ENCODE assay signal across 21 cellular contexts in the genomic region with DNA sequence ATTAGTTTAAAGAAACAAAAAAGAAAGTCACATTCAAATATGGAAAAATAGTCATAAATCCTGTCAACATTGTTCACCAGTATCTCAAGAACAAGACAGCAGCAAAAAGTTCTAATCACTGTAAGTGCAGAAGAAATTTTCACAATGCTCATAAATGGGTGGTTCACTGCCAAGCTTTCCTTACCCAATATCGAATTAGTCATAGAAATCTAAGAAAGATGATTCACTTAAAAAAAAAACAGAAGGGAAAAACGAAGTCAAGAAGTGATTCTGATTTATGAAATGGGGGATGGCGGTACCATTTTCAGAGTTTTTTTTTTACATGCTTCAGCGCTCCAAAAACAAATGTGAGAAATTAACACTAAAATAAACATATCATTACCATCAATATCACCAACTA.
DNase-seq lines count a peak whose midpoint lies in the region; ATAC-seq and TF ChIP-seq lines count a peak whose summit lies in the region.
"Had no signal": no experiment of that assay in that cellular context is flagged by ENCODE, and none has a peak within 500 bp of the region (broad histone marks: within the 10 kb centered on the region; RNA-seq: fewer than 3 reads in every experiment).

No MANE protein-coding gene starts in this region.

- no peak overlapping the region for H4K8ac ChIP-seq in H9 (replicated peaks; ENCODE audit: insufficient read length, low read depth, low read length)

- H4K5ac ChIP-seq in H9 (ENCODE audit: insufficient read length, low read depth, low read length), result no peak overlapping the region

- no peak overlapping the region for H3K14ac ChIP-seq in H9 (ENCODE audit: insufficient read depth, low read length)

- DNase-seq in Daoy (ENCODE audit: low read depth) (peak; percentile 12), PC-3 (peak; percentile 81), epithelial cell of esophagus (ENCODE audit: low read depth) (peak; percentile 72), non-pigmented ciliary epithelial cell (ENCODE audit: low read depth) (peak; percentile 34), NCI-H1694 (lab: John Stamatoyannopoulos, UW) (no peak), H9 (no peak), upper lobe of right lung (no peak), natural killer cell (no peak)
- DNase-seq: activated CD4-positive, alpha-beta T cell treated with anti-CD3 and anti-CD28 coated beads, Interleukin-2, amount 50 U/mL, for 48 hours; GOT3; Karpas-422; left ventricle myocardium superior; naive thymus-derived CD8-positive, alpha-beta T cell; NCI-H2029 treated with DMSO at 0.1 percent for 48 hours; right lobe of liver; SHP77 treated with DMSO at 0.1 percent for 48 hours; stimulated activated naive B cell treated with anti-CD40 and anti-IgM and Interleukin-4, amounts not matched to agents 10 μg/mL and 1 μg/mL and 100 μg/mL, for 72 hours; T-helper 9 cell had no signal

- H2BK12ac ChIP-seq in H9 (ENCODE audit: insufficient read length, low read depth, low read length), result no peak overlapping the region

- H3T11ph ChIP-seq in H9 (ENCODE audit: low read length), result no peak overlapping the region

- no peaks in the 10 kb centered on the region for H3K27me3 Mint-ChIP-seq in H9 (ENCODE audit: low read depth)
- no peaks in the 10 kb centered on the region for H3K27me3 Mint-ChIP-seq in natural killer cell (ENCODE audit: low read depth in 2 of 2)
- H3K27me3 Mint-ChIP-seq: naive thymus-derived CD8-positive, alpha-beta T cell; stimulated activated naive B cell treated with anti-CD40 and anti-IgM and Interleukin-4, amounts not matched to agents 10 μg/mL and 1 μg/mL and 100 μg/mL, for 72 hours had no signal

- H3K27ac Mint-ChIP-seq in H9 (no peak overlapping the region), natural killer cell (no peak overlapping the region)
- H3K27ac Mint-ChIP-seq: naive thymus-derived CD8-positive, alpha-beta T cell; stimulated activated naive B cell treated with anti-CD40 and anti-IgM and Interleukin-4, amounts not matched to agents 10 μg/mL and 1 μg/mL and 100 μg/mL, for 72 hours had no signal

- H3K9me3 ChIP-seq in PC-3 (ENCODE audit: low read length) (no peaks in the 10 kb centered on the region), H9 (ENCODE audit: control insufficient read depth, low read depth, low read length) (no peaks in the 10 kb centered on the region), upper lobe of right lung (peaks cover 6% of the 10 kb centered on the region)
- H3K9me3 ChIP-seq: right lobe of liver had no signal

- TF ChIP-seq CTCF in PC-3 (conservative IDR thresholded peaks at IDR 0.05; ENCODE audit: low read depth, low read length) (no peak), epithelial cell of esophagus (IDR thresholded peaks at IDR 0.05; ENCODE audit: insufficient read depth, low read depth, low read length, missing control alignments) (no peak), H9 (conservative IDR thresholded peaks at IDR 0.05) (no peak), upper lobe of right lung (IDR thresholded peaks at IDR 0.05) (no peak), natural killer cell (IDR thresholded peaks at IDR 0.05) (no peak)

- no peak overlapping the region for H2BK20ac ChIP-seq in H9 (ENCODE audit: low read depth, low read length, poor library complexity, severe bottlenecking)

- no peaks in the 10 kb centered on the region for H3F3A ChIP-seq in PC-3 (ENCODE audit: low read length, unreplicated experiment)

- CTCF ChIA-PET in PC-3 (lab: Charles Lee), result no interaction called here

- no TSS peak for BruUV-seq in PC-3 (replicated peaks; lab: Mats Ljungman, UMichigan)

- H3K4me1 Mint-ChIP-seq in H9, result no peaks in the 10 kb centered on the region
- no peaks in the 10 kb centered on the region for H3K4me1 Mint-ChIP-seq in natural killer cell
- H3K4me1 Mint-ChIP-seq: stimulated activated naive B cell treated with anti-CD40 and anti-IgM and Interleukin-4, amounts not matched to agents 10 μg/mL and 1 μg/mL and 100 μg/mL, for 72 hours had no signal

- H2AK5ac ChIP-seq in H9 (ENCODE audit: insufficient read length, low read length), result no peak overlapping the region

- ATAC-seq in PC-3 (peak; percentile 42; the same call in 1 of the 2 replicates), upper lobe of right lung (no peak), natural killer cell (no peak)
- ATAC-seq: left ventricle myocardium superior; naive thymus-derived CD8-positive, alpha-beta T cell; right lobe of liver; stimulated activated naive B cell treated with anti-CD40 and anti-IgM and Interleukin-4, amounts not matched to agents 10 μg/mL and 1 μg/mL and 100 μg/mL, for 72 hours had no signal

- no peak overlapping the region for H3K18ac ChIP-seq in H9 (ENCODE audit: insufficient read length, low read depth, low read length)

- no peaks in the 10 kb centered on the region for H3K27me3 ChIP-seq in PC-3 (ENCODE audit: low read length)
- H3K27me3 ChIP-seq in H9 (ENCODE audit: insufficient read depth, low read length), result no peaks in the 10 kb centered on the region
- H3K27me3 ChIP-seq in upper lobe of right lung, result no peaks in the 10 kb centered on the region
- H3K27me3 ChIP-seq: ascending aorta, hepatocyte, right lobe of liver, vagina had no signal

- no peaks in the 10 kb centered on the region for H3K9me2 ChIP-seq in PC-3 (replicated peaks; ENCODE audit: low read length)

- H3K23me2 ChIP-seq in H9 (ENCODE audit: insufficient read length, low read depth, low read length, poor library complexity, severe bottlenecking), result no peaks in the 10 kb centered on the region

- H3K79me1 ChIP-seq in H9 (ENCODE audit: insufficient read depth, low read depth, low read length, poor library complexity, severe bottlenecking), result no peaks in the 10 kb centered on the region

- no peak overlapping the region for H4K91ac ChIP-seq in H9 (ENCODE audit: insufficient read length, low read depth, low read length)

- POLR2A ChIA-PET in PC-3 (lab: Charles Lee; ENCODE audit: unreplicated experiment), result no interaction called here

- no peak overlapping the region for H3K4me3 ChIP-seq in PC-3 (ENCODE audit: low read length)
- no peak overlapping the region for H3K4me3 ChIP-seq in epithelial cell of esophagus (ENCODE audit: low read length)
- H3K4me3 ChIP-seq in upper lobe of right lung, result no peak overlapping the region
- H3K4me3 ChIP-seq: ascending aorta, hepatocyte, right lobe of liver, vagina had no signal

- peaks cover 16% of the 10 kb centered on the region for H3K4me1 ChIP-seq in PC-3 (ENCODE audit: insufficient read depth, low read length)
- H3K4me1 ChIP-seq in H9 (ENCODE audit: insufficient read depth, low read length), result no peaks in the 10 kb centered on the region
- no peaks in the 10 kb centered on the region for H3K4me1 ChIP-seq in upper lobe of right lung
- H3K4me1 ChIP-seq: ascending aorta, right lobe of liver, vagina had no signal

- H3K36me3 Mint-ChIP-seq in H9 (ENCODE audit: insufficient read depth in 1 of 3, low read depth in 3 of 3) (peaks cover 10 to 17% (median 16%) of the 10 kb centered on the region in 3 experiments; a peak in 6 of 7 replicates), natural killer cell (peaks cover 20% of the 10 kb centered on the region)

- H3K23ac ChIP-seq in H9 (ENCODE audit: insufficient read length, low read depth, low read length), result no peak overlapping the region

- H3K27ac ChIP-seq in PC-3 (ENCODE audit: low read length) (no peak overlapping the region), H9 (ENCODE audit: insufficient read length, low read depth, low read length) (no peak overlapping the region), upper lobe of right lung (no peak overlapping the region)
- H3K27ac ChIP-seq: ascending aorta, hepatocyte, right lobe of liver, vagina had no signal

- H2AFZ ChIP-seq in PC-3 (ENCODE audit: low read length), result no peak overlapping the region
- no peak overlapping the region for H2AFZ ChIP-seq in H9 (ENCODE audit: low read length)
- H2AFZ ChIP-seq: hepatocyte had no signal

- intact Hi-C loops in PC-3 (cut with micrococcal nuclease) (no loop called here), upper lobe of right lung (cut with DNase I) (no loop called here), natural killer cell (cut with micrococcal nuclease) (no loop called here)

- H3K79me2 ChIP-seq in PC-3 (ENCODE audit: low read length) (0 out of 2 replicates have a peak, but pooled peaks cover 3% of the 10 kb centered on the region), H9 (ENCODE audit: insufficient read depth, low read length) (no peaks in the 10 kb centered on the region)

- H3K4me2 ChIP-seq in PC-3 (ENCODE audit: low read length), result peak overlapping the region; percentile 2; the same call in 1 of the 2 replicates
- H3K4me2 ChIP-seq in H9 (ENCODE audit: insufficient read depth, insufficient read length, low read length), result no peak overlapping the region
- H3K4me2 ChIP-seq: hepatocyte had no signal

- H2BK15ac ChIP-seq in H9 (ENCODE audit: low read depth, low read length), result no peak overlapping the region

- H3K9me3 Mint-ChIP-seq in H9, result peaks cover 12 to 31% of the 10 kb centered on the region in 2 experiments
- H3K9me3 Mint-ChIP-seq in natural killer cell, result peaks cover 5 to 6% of the 10 kb centered on the region in 2 donors

- H4K20me1 ChIP-seq in PC-3 (ENCODE audit: low read length) (no peaks in the 10 kb centered on the region), H9 (ENCODE audit: control insufficient read depth, insufficient read depth, insufficient read length) (no peaks in the 10 kb centered on the region)

- H3K36me3 ChIP-seq in PC-3 (ENCODE audit: low read depth, low read length) (no peaks in the 10 kb centered on the region), upper lobe of right lung (no peaks in the 10 kb centered on the region)
- H3K36me3 ChIP-seq: right lobe of liver, vagina had no signal

- no peak overlapping the region for H3K56ac ChIP-seq in H9 (ENCODE audit: insufficient read length, low read depth, low read length)

- no peak overlapping the region for H3K4ac ChIP-seq in H9 (ENCODE audit: low read depth, low read length)

- H2BK5ac ChIP-seq in H9 (ENCODE audit: insufficient read length, low read length), result no peak overlapping the region

- no CpG with 5 or more reads among the region's 4 CpGs for WGBS in H9 (ENCODE audit: extremely low coverage, insufficient read length, low lambda C conversion rate)

- no peak overlapping the region for H3K4me3 Mint-ChIP-seq in H9
- no peak overlapping the region for H3K4me3 Mint-ChIP-seq in natural killer cell
- H3K4me3 Mint-ChIP-seq: naive thymus-derived CD8-positive, alpha-beta T cell; stimulated activated naive B cell treated with anti-CD40 and anti-IgM and Interleukin-4, amounts not matched to agents 10 μg/mL and 1 μg/mL and 100 μg/mL, for 72 hours had no signal

- no peak overlapping the region for H3K9ac ChIP-seq in PC-3 (ENCODE audit: low read length)
- H3K9ac ChIP-seq in H9 (ENCODE audit: extremely low read depth, insufficient read length, low read length), result no peak overlapping the region

- no peak overlapping the region for H2BK120ac ChIP-seq in H9 (ENCODE audit: low read depth, low read length, poor library complexity, severe bottlenecking)

Comparison
In these comparisons a context has a peak if more than half of its experiments do, and no peak if none do; other contexts are left out.
1. DNase-seq: peak in Daoy (single experiment), PC-3 (single experiment), epithelial cell of esophagus (single experiment) and non-pigmented ciliary epithelial cell (single experiment); none in NCI-H1694 (single experiment), H9 (single experiment), upper lobe of right lung (single experiment) and natural killer cell (single experiment).